ENCODE assay signal across 8 cellular contexts in genomic region chr6:34189806-34190503, GRCh38. TPM values are rescaled to one million over a fixed set of nuclear protein-coding genes. Genes with fewer than 3 reads are reported as not detected.
DNase-seq lines count a peak whose midpoint lies in the region; ATAC-seq and TF ChIP-seq lines count a peak whose summit lies in the region.
"Had no signal": no experiment of that assay in that cellular context is flagged by ENCODE, and none has a peak within 500 bp of the region (broad histone marks: within the 10 kb centered on the region; RNA-seq: fewer than 3 reads in every experiment).

No MANE protein-coding gene starts in this region.

- DNase-seq in GM13976 (ENCODE audit: low spot score): peak; percentile 51
- DNase-seq in SIG-M5 (lab: John Stamatoyannopoulos, UW): peak; percentile 34
- DNase-seq in activated naive CD8-positive, alpha-beta T cell treated with anti-CD3 and anti-CD28 coated beads, Interleukin-2, amount 10 ng/mL, durations not matched to agents 7 days and 5 days: no peak
- DNase-seq in stimulated activated CD4-positive, alpha-beta T cell treated with anti-CD3 and anti-CD28 coated beads, TNF-alpha, amount 100 ng/mL, for 1 hour (ENCODE audit: low read depth in 3 of 3, low spot score in 1 of 3): peak; percentile 30 to 37 (median 32)
- DNase-seq in A172 (ENCODE audit: low spot score): no peak

- no peaks in the 10 kb centered on the region for H3K9me3 Mint-ChIP-seq in activated naive CD8-positive, alpha-beta T cell treated with anti-CD3 and anti-CD28 coated beads, Interleukin-2, amount 10 ng/mL, durations not matched to agents 7 days and 5 days

- TF ChIP-seq CTCF in GM13976 (IDR thresholded peaks at IDR 0.05; ENCODE audit: borderline replicate concordance, control extremely low read depth, extremely low read depth, insufficient read depth, missing control alignments): no peak

- no peak overlapping the region for H3K27ac Mint-ChIP-seq in activated naive CD8-positive, alpha-beta T cell treated with anti-CD3 and anti-CD28 coated beads, Interleukin-2, amount 10 ng/mL, durations not matched to agents 7 days and 5 days

- in situ Hi-C loops in GM13976 (cut with MboI; ENCODE audit: low sequenced_read_pairs, unreplicated experiment): loop anchor here (10.0 kb wide), 2 partner anchors 55 to 225 kb away; partner anchors contain the start of gene SMIM29

- no peak overlapping the region for H3K4me3 Mint-ChIP-seq in activated naive CD8-positive, alpha-beta T cell treated with anti-CD3 and anti-CD28 coated beads, Interleukin-2, amount 10 ng/mL, durations not matched to agents 7 days and 5 days

- ATAC-seq in activated naive CD8-positive, alpha-beta T cell treated with anti-CD3 and anti-CD28 coated beads, Interleukin-2, amount 10 ng/mL, durations not matched to agents 7 days and 5 days (ENCODE audit: low read depth): peak; percentile 42
- ATAC-seq in GM21529 (IDR thresholded peaks at IDR 0.05; ENCODE audit: unreplicated experiment) (no peak), HG02885 (IDR thresholded peaks at IDR 0.05; ENCODE audit: poor library complexity, unreplicated experiment) (no peak)

- POLR2A ChIA-PET in activated naive CD8-positive, alpha-beta T cell treated with anti-CD3 and anti-CD28 coated beads, Interleukin-2, amount 10 ng/mL, durations not matched to agents 7 days and 5 days (lab: Charles Lee): interaction anchor here (1.4 kb wide), 1 partner anchor 47 kb away, joined by 5 read pairs; the partner anchor contains the start of gene HMGA1

- peaks cover 6% of the 10 kb centered on the region for H3K27me3 Mint-ChIP-seq in activated naive CD8-positive, alpha-beta T cell treated with anti-CD3 and anti-CD28 coated beads, Interleukin-2, amount 10 ng/mL, durations not matched to agents 7 days and 5 days

- no peaks in the 10 kb centered on the region for H3K36me3 Mint-ChIP-seq in activated naive CD8-positive, alpha-beta T cell treated with anti-CD3 and anti-CD28 coated beads, Interleukin-2, amount 10 ng/mL, durations not matched to agents 7 days and 5 days

- peaks cover 4% of the 10 kb centered on the region for H3K4me1 Mint-ChIP-seq in activated naive CD8-positive, alpha-beta T cell treated with anti-CD3 and anti-CD28 coated beads, Interleukin-2, amount 10 ng/mL, durations not matched to agents 7 days and 5 days

RNA-seq across cellular contexts. Expression of gene GRM4, which starts 44.1 kb away (rescaled TPM):
- under 1 TPM; 0.14 to 0.44 TPM for total RNA-seq in activated naive CD8-positive, alpha-beta T cell treated with anti-CD3 and anti-CD28 coated beads, Interleukin-2, amount 10 ng/mL, durations not matched to agents 7 days and 5 days
- total RNA-seq in A172 (2014; rRNA removed; shearing (Covaris generic)): 0.96 TPM in 1 of 2 replicates, not detected in the other
- total RNA-seq: subcutaneous adipose tissue had no signal

RNA-seq across cellular contexts. Expression of gene HMGA1, which starts 46.7 kb away (rescaled TPM):
- 100 to 1,000 TPM; 233 to 247 TPM for total RNA-seq in activated naive CD8-positive, alpha-beta T cell treated with anti-CD3 and anti-CD28 coated beads, Interleukin-2, amount 10 ng/mL, durations not matched to agents 7 days and 5 days
- 72.3 and 117 TPM in 2 replicates for total RNA-seq in A172 (2014; rRNA removed; shearing (Covaris generic))

RNA-seq across cellular contexts. Expression of gene SMIM29, which starts 58.9 kb away (rescaled TPM):
- total RNA-seq in activated naive CD8-positive, alpha-beta T cell treated with anti-CD3 and anti-CD28 coated beads, Interleukin-2, amount 10 ng/mL, durations not matched to agents 7 days and 5 days: 10 to 100 TPM; 24.4 to 28.3 TPM
- total RNA-seq in A172 (2014; rRNA removed; shearing (Covaris generic)): 49.6 and 70.8 TPM in 2 replicates

Comparison
In these comparisons a context has a peak if more than half of its experiments do, and no peak if none do; other contexts are left out.
1. DNase-seq: peak in GM13976 (single experiment), SIG-M5 (single experiment) and stimulated activated CD4-positive, alpha-beta T cell treated with anti-CD3 and anti-CD28 coated beads, TNF-alpha, amount 100 ng/mL, for 1 hour (3 of 3); none in activated naive CD8-positive, alpha-beta T cell treated with anti-CD3 and anti-CD28 coated beads, Interleukin-2, amount 10 ng/mL, durations not matched to agents 7 days and 5 days (single experiment) and A172 (single experiment).